8 cellular contexts compared by ENCODE assay signal in genomic region chr21:41068411-41069304, GRCh38.
DNase-seq lines count a peak whose midpoint lies in the region; ATAC-seq and TF ChIP-seq lines count a peak whose summit lies in the region.

No MANE protein-coding gene starts in this region.

- H3K36me3 ChIP-seq in HUES64 (ENCODE audit: insufficient read depth, low read length) (no peaks in the 10 kb centered on the region), esophagus muscularis mucosa (no peaks in the 10 kb centered on the region)

- TF ChIP-seq EP300 in esophagus muscularis mucosa (IDR thresholded peaks at IDR 0.05), result no peak

- H3K4me1 ChIP-seq in HUES64 (ENCODE audit: insufficient read depth, low read length) (peaks cover 22% of the 10 kb centered on the region), esophagus muscularis mucosa (peaks cover 8 to 10% (median 8%) of the 10 kb centered on the region in 4 donors)

- H3K9me3 Mint-ChIP-seq in naive B cell, result no peaks in the 10 kb centered on the region
- no peaks in the 10 kb centered on the region for H3K9me3 Mint-ChIP-seq in stimulated activated effector memory CD8-positive, alpha-beta T cell treated with anti-CD3 and anti-CD28 coated beads, Interleukin-12 subunit alpha, Interleukin-12 subunit beta, amount 100 ng/mL, for 72 hours

- peaks cover 46 to 57% (median 47%) of the 10 kb centered on the region in 3 donors for H3K27me3 Mint-ChIP-seq in naive B cell

- peak overlapping the region in 6 of 8 donors; percentile 7 to 87 (median 66) for H3K4me3 Mint-ChIP-seq in naive B cell
- no peak overlapping the region for H3K4me3 Mint-ChIP-seq in stimulated activated effector memory CD8-positive, alpha-beta T cell treated with anti-CD3 and anti-CD28 coated beads, Interleukin-12 subunit alpha, Interleukin-12 subunit beta, amount 100 ng/mL, for 72 hours

- no peak overlapping the region for H3K9ac ChIP-seq in HUES64 (ENCODE audit: low read depth, low read length)

- peak overlapping the region in 1 of 6 donors; percentile 25 for H3K27ac Mint-ChIP-seq in naive B cell
- no peak overlapping the region for H3K27ac Mint-ChIP-seq in stimulated activated effector memory CD8-positive, alpha-beta T cell treated with anti-CD3 and anti-CD28 coated beads, Interleukin-12 subunit alpha, Interleukin-12 subunit beta, amount 100 ng/mL, for 72 hours

- intact Hi-C loops in esophagus muscularis mucosa (cut with DNase I), result loop anchor here (5.0 kb wide), 1 partner anchor 926 kb away; no protein-coding TSS in a partner anchor

- H3K9me3 ChIP-seq in HUES64 (ENCODE audit: insufficient read depth, low read depth, low read length) (no peaks in the 10 kb centered on the region), esophagus muscularis mucosa (no peaks in the 10 kb centered on the region)

- no peaks in the 10 kb centered on the region for H3K36me3 Mint-ChIP-seq in naive B cell
- no peaks in the 10 kb centered on the region for H3K36me3 Mint-ChIP-seq in stimulated activated effector memory CD8-positive, alpha-beta T cell treated with anti-CD3 and anti-CD28 coated beads, Interleukin-12 subunit alpha, Interleukin-12 subunit beta, amount 100 ng/mL, for 72 hours

- TF ChIP-seq CTCF in GM13976 (IDR thresholded peaks at IDR 0.05; ENCODE audit: borderline replicate concordance, control extremely low read depth, extremely low read depth, insufficient read depth, missing control alignments) (peak; percentile 81), esophagus muscularis mucosa (IDR thresholded peaks at IDR 0.05) (peak; percentile 64 to 90 (median 79))

- H3K27ac ChIP-seq in HUES64 (ENCODE audit: low read depth, low read length) (no peak overlapping the region), esophagus muscularis mucosa (replicated peaks in 1 of 4) (no peak overlapping the region)

- peaks cover 0 to 14% (median 10%) of the 10 kb centered on the region in 3 donors for H3K4me1 Mint-ChIP-seq in naive B cell
- peaks cover 9% of the 10 kb centered on the region for H3K4me1 Mint-ChIP-seq in stimulated activated effector memory CD8-positive, alpha-beta T cell treated with anti-CD3 and anti-CD28 coated beads, Interleukin-12 subunit alpha, Interleukin-12 subunit beta, amount 100 ng/mL, for 72 hours

- H3K27me3 ChIP-seq in HUES64 (ENCODE audit: insufficient read depth, low read length) (peaks cover 7% of the 10 kb centered on the region), esophagus muscularis mucosa (peaks cover 0 to 32% (median 0%) of the 10 kb centered on the region in 4 donors)

- TF ChIP-seq POLR2A in esophagus muscularis mucosa (IDR thresholded peaks at IDR 0.05; ENCODE audit: low read depth), result no peak

- 19% methylated on average over 37 of the region's 37 CpGs for WGBS in HUES64
- WGBS in esophagus muscularis mucosa, result 15% methylated on average over 32 of the region's 37 CpGs

- DNase-seq in GM13976 (ENCODE audit: low spot score), result peak; percentile 79
- DNase-seq in NOMO-1 treated with DMSO at 0.1 percent for 48 hours (lab: John Stamatoyannopoulos, UW; ENCODE audit: unreplicated experiment), result peak; percentile 46
- peak; percentile 53 for DNase-seq in activated T-cell treated with anti-CD3 and anti-CD28 coated beads for 24 hours (ENCODE audit: low read depth)
- DNase-seq in esophagus muscularis mucosa (ENCODE audit: extremely low spot score), result peak; percentile 77
- DNase-seq in naive B cell, result peak; percentile 19
- peak; percentile 42 to 71 for DNase-seq in stimulated activated effector memory CD8-positive, alpha-beta T cell treated with anti-CD3 and anti-CD28 coated beads, Interleukin-12 subunit alpha, Interleukin-12 subunit beta, amount 100 ng/mL, for 72 hours (ENCODE audit: low spot score in 2 of 2)

- in situ Hi-C loops in GM13976 (cut with MboI; ENCODE audit: low sequenced_read_pairs, unreplicated experiment), result no loop called here

- ATAC-seq in naive B cell (ENCODE audit: low read depth in 2 of 2), result peak in 1 of 2 donors; percentile 46
- ATAC-seq in stimulated activated effector memory CD8-positive, alpha-beta T cell treated with anti-CD3 and anti-CD28 coated beads, Interleukin-12 subunit alpha, Interleukin-12 subunit beta, amount 100 ng/mL, for 72 hours, result peak; percentile 59
- ATAC-seq in GM19455 (IDR thresholded peaks at IDR 0.05; ENCODE audit: unreplicated experiment), result no peak

- H3K4me3 ChIP-seq in HUES64 (ENCODE audit: low read length) (peak overlapping the region; percentile 29), esophagus muscularis mucosa (peak overlapping the region; percentile 25 to 39 (median 26))

Comparison
In these comparisons a context has a peak if more than half of its experiments do, and no peak if none do; other contexts are left out.
1. DNase-seq: peak in every context shown above with its lines; median percentile 79 in GM13976; 77 in esophagus muscularis mucosa; 56 in stimulated activated effector memory CD8-positive, alpha-beta T cell treated with anti-CD3 and anti-CD28 coated beads, Interleukin-12 subunit alpha, Interleukin-12 subunit beta, amount 100 ng/mL, for 72 hours; 53 in activated T-cell treated with anti-CD3 and anti-CD28 coated beads for 24 hours; 46 in NOMO-1 treated with DMSO at 0.1 percent for 48 hours; 19 in naive B cell.